In the genomic region with DNA sequence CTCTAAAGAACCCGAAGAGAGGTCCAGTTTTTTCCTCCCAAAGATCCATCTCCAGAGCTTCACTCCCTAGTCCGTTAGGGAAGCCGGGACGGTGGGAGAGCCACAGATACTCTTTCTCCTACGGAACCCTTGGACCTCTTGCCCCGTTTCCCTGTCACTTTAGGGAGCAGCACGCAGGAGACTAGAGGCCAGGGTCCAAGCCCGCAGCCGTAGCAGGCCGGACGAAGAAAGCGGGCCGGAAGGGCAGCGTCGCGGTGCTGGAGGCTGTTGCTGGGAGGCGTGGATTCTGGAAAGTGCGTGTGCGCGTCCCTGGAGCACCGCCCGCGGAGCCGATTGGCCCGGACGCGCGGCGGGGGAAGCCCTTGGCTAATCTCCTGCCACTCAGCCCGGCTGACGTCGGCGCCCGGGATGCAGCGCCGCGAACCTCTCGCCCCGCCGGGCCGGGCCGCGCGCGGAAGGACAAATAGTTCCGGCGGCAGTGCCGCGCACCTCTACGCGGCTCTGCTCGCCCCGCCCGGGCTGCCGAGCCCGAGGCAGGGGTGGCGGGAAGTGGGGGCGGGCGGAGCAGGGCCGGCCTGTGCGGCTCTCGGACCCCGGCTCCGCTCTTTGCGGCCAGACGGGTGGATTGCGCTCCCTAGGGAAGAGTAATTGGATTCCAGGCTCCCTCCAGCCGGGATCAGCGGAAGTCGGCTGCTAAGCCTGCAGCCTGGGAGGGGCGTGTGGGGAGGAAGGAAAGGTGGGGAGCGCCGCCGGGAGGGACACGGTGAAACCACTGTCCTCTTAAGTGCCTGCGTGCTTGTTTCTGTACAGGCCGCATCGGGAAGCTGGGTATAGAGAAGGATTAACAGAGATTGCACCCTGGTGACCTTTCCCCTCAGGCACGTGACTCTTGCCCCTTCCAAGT, we compare ENCODE assay signal across 1 cellular context.
TF ChIP-seq lines count a peak whose summit lies in the region.

No MANE protein-coding gene starts in this region.

TF ChIP-seq in K562, 482 proteins besides CTCF, POLR2A, EP300 and RAD21 (continued from another document and continues in another):
- TF ChIP-seq ZNF263 (CRISPR knock-in tag; IDR thresholded peaks at IDR 0.05; ENCODE audit: borderline replicate concordance) (peak; percentile 76), PHF20 (IDR thresholded peaks at IDR 0.05; ENCODE audit: partially characterized antibody) (peak; percentile 54), ZNF316 (IDR thresholded peaks at IDR 0.05) (no peak), CBX5 (IDR thresholded peaks at IDR 0.05; ENCODE audit: borderline replicate concordance, low read depth) (no peak), SMARCC2 (IDR thresholded peaks at IDR 0.05; ENCODE audit: low read depth) (no peak), ARID3A (IDR thresholded peaks at IDR 0.05; ENCODE audit: borderline replicate concordance, low read depth, low read length) (0 out of 2 replicates have a peak, but pooled peaks have one; percentile 21), MCM7 (IDR thresholded peaks at IDR 0.05) (no peak), SAFB (IDR thresholded peaks at IDR 0.05; ENCODE audit: borderline replicate concordance, low read depth, low read length) (0 out of 2 replicates have a peak, but pooled peaks have one; percentile 66), HDAC2 (IDR thresholded peaks at IDR 0.05) (peak; percentile 61; the same call in 1 of the 2 replicates), SIN3B (IDR thresholded peaks at IDR 0.05; ENCODE audit: low read depth) (peak; percentile 68; the same call in 1 of the 2 replicates), DMBX1 (CRISPR knock-in tag; IDR thresholded peaks at IDR 0.05; ENCODE audit: borderline replicate concordance) (peak; percentile 25; the same call in 1 of the 2 replicates), MAFG (tag; conservative IDR thresholded peaks at IDR 0.05) (no peak), NELFE (IDR thresholded peaks at IDR 0.05; ENCODE audit: insufficient read depth, insufficient read length) (no peak), ZNF134 (CRISPR knock-in tag; conservative IDR thresholded peaks at IDR 0.05) (no peak), ZNF347 (CRISPR knock-in tag; IDR thresholded peaks at IDR 0.05; ENCODE audit: low read depth) (no peak), CEBPG (CRISPR knock-in tag; IDR thresholded peaks at IDR 0.05) (no peak), CEBPG (tag; conservative IDR thresholded peaks at IDR 0.05 in 1 of 2, IDR thresholded peaks at IDR 0.05 in 1 of 2) (no peak), KLF6 (CRISPR knock-in tag; IDR thresholded peaks at IDR 0.05; ENCODE audit: borderline replicate concordance) (no peak), DDX20 (tag; IDR thresholded peaks at IDR 0.05; ENCODE audit: low read depth) (no peak), ZNF143 (CRISPR knock-in tag; IDR thresholded peaks at IDR 0.05) (no peak), GABPB2 (CRISPR knock-in tag; conservative IDR thresholded peaks at IDR 0.05) (no peak), DIDO1 (tag; IDR thresholded peaks at IDR 0.05; ENCODE audit: low read depth) (no peak; the same call in 1 of the 2 replicates), GTF2F1 (IDR thresholded peaks at IDR 0.05; ENCODE audit: low read depth, low read length) (0 out of 2 replicates have a peak, but pooled peaks have one; percentile 18), JUN (IDR thresholded peaks at IDR 0.05; ENCODE audit: borderline replicate concordance, low read depth, low read length) (no peak; the same call in 1 of the 2 replicates), JUN (CRISPR knock-in tag; IDR thresholded peaks at IDR 0.05; ENCODE audit: borderline replicate concordance) (no peak), ZNF184 (CRISPR knock-in tag; IDR thresholded peaks at IDR 0.05) (no peak), IFI16 (CRISPR knock-in tag; IDR thresholded peaks at IDR 0.05) (no peak), ZNF318 (IDR thresholded peaks at IDR 0.05; ENCODE audit: borderline replicate concordance in 1 of 2, low read depth in 1 of 2) (no peak), CBX3 (IDR thresholded peaks at IDR 0.05; ENCODE audit: borderline replicate concordance in 1 of 2, low read length in 2 of 2) (no peak; a peak in 1 of 3 replicates), RBM34 (IDR thresholded peaks at IDR 0.05; ENCODE audit: borderline replicate concordance, insufficient read depth, low read length) (no peak), RBFOX2 (IDR thresholded peaks at IDR 0.05; ENCODE audit: low read depth, low read length) (peak; percentile 93), ZNF197 (CRISPR knock-in tag; IDR thresholded peaks at IDR 0.05; ENCODE audit: low read depth) (no peak), FOXK1 (CRISPR knock-in tag; IDR thresholded peaks at IDR 0.05; ENCODE audit: borderline replicate concordance) (0 out of 2 replicates have a peak, but pooled peaks have one; percentile 15), BACH1 (tag; IDR thresholded peaks at IDR 0.05) (peak; percentile 74; the same call in 1 of the 2 replicates), CC2D1A (IDR thresholded peaks at IDR 0.05) (peak; percentile 37; the same call in 1 of the 2 replicates), SMAD3 (CRISPR knock-in tag; conservative IDR thresholded peaks at IDR 0.05) (no peak)
- TF ChIP-seq, protein P1, sequence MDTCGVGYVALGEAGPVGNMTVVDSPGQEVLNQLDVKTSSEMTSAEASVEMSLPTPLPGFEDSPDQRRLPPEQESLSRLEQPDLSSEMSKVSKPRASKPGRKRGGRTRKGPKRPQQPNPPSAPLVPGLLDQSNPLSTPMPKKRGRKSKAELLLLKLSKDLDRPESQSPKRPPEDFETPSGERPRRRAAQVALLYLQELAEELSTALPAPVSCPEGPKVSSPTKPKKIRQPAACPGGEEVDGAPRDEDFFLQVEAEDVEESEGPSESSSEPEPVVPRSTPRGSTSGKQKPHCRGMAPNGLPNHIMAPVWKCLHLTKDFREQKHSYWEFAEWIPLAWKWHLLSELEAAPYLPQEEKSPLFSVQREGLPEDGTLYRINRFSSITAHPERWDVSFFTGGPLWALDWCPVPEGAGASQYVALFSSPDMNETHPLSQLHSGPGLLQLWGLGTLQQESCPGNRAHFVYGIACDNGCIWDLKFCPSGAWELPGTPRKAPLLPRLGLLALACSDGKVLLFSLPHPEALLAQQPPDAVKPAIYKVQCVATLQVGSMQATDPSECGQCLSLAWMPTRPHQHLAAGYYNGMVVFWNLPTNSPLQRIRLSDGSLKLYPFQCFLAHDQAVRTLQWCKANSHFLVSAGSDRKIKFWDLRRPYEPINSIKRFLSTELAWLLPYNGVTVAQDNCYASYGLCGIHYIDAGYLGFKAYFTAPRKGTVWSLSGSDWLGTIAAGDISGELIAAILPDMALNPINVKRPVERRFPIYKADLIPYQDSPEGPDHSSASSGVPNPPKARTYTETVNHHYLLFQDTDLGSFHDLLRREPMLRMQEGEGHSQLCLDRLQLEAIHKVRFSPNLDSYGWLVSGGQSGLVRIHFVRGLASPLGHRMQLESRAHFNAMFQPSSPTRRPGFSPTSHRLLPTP (IDR thresholded peaks at IDR 0.05; ENCODE audit: borderline replicate concordance, extremely low read depth, insufficient read length): no peak
- TF ChIP-seq, protein P2, sequence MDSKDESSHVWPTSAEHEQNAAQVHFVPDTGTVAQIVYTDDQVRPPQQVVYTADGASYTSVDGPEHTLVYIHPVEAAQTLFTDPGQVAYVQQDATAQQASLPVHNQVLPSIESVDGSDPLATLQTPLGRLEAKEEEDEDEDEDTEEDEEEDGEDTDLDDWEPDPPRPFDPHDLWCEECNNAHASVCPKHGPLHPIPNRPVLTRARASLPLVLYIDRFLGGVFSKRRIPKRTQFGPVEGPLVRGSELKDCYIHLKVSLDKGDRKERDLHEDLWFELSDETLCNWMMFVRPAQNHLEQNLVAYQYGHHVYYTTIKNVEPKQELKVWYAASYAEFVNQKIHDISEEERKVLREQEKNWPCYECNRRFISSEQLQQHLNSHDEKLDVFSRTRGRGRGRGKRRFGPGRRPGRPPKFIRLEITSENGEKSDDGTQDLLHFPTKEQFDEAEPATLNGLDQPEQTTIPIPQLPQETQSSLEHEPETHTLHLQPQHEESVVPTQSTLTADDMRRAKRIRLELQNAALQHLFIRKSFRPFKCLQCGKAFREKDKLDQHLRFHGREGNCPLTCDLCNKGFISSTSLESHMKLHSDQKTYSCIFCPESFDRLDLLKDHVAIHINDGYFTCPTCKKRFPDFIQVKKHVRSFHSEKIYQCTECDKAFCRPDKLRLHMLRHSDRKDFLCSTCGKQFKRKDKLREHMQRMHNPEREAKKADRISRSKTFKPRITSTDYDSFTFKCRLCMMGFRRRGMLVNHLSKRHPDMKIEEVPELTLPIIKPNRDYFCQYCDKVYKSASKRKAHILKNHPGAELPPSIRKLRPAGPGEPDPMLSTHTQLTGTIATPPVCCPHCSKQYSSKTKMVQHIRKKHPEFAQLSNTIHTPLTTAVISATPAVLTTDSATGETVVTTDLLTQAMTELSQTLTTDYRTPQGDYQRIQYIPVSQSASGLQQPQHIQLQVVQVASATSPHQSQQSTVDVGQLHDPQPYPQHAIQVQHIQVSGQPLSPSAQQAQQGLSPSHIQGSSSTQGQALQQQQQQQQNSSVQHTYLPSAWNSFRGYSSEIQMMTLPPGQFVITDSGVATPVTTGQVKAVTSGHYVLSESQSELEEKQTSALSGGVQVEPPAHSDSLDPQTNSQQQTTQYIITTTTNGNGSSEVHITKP (IDR thresholded peaks at IDR 0.05; ENCODE audit: partially characterized antibody): peak; percentile 9
- TF ChIP-seq, protein P3, sequence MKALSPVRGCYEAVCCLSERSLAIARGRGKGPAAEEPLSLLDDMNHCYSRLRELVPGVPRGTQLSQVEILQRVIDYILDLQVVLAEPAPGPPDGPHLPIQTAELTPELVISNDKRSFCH (CRISPR knock-in tag; IDR thresholded peaks at IDR 0.05): no peak
- TF ChIP-seq, protein P3 (tag; IDR thresholded peaks at IDR 0.05): peak; percentile 23
